Comparison of ENCODE assay signal across 10 cellular contexts in genomic region chr6:27092316-27092692, GRCh38.
A peak's percentile ranks its signal among the peaks of the same experiment; 100 is the strongest.
DNase-seq lines count a peak whose midpoint lies in the region; TF ChIP-seq lines count a peak whose summit lies in the region.
"Had no signal": no experiment of that assay in that cellular context is flagged by ENCODE, and none has a peak within 500 bp of the region (broad histone marks: within the 10 kb centered on the region; RNA-seq: fewer than 3 reads in every experiment).

No MANE protein-coding gene starts in this region.

- CTCF ChIA-PET in MCF 10A (lab: Yijun Ruan, JAX), result interaction anchor here (0.7 kb wide), 1 partner anchor 14 kb away, joined by 3 read pairs; no protein-coding TSS in a partner anchor

- H3K4me1 ChIP-seq in breast epithelium (no peaks in the 10 kb centered on the region), SJSA1 (replicated peaks) (peaks cover 7% of the 10 kb centered on the region; the same call in 1 of the 2 replicates), smooth muscle cell (ENCODE audit: low read depth) (no peaks in the 10 kb centered on the region)
- H3K4me1 ChIP-seq: prostate gland had no signal

- peak overlapping the region; percentile 85 for H3K4me2 ChIP-seq in smooth muscle cell

- peak overlapping the region; percentile 17 for H3K27ac Mint-ChIP-seq in MCF 10A (ENCODE audit: low read depth, unreplicated experiment)

- POLR2A ChIA-PET in MCF 10A (lab: Yijun Ruan, JAX), result interaction anchor here (0.6 to 1.5 kb wide), 7 partner anchors 12 to 490 kb away, joined by 3 to 5 read pairs (median 3); a partner anchor contains a TSS

- peak overlapping the region; percentile 57 for H2AFZ ChIP-seq in smooth muscle cell (ENCODE audit: low read depth)

- H3K79me2 ChIP-seq in smooth muscle cell (ENCODE audit: low read depth), result no peaks in the 10 kb centered on the region

- H3K27me3 ChIP-seq in breast epithelium (peaks cover 0 to 45% of the 10 kb centered on the region in 2 donors), SJSA1 (replicated peaks) (no peaks in the 10 kb centered on the region), smooth muscle cell (ENCODE audit: low read depth) (peaks cover under 1% of the 10 kb centered on the region)

- H3K27me3 Mint-ChIP-seq in MCF 10A (ENCODE audit: insufficient read depth, unreplicated experiment), result no peaks in the 10 kb centered on the region

- in situ Hi-C loops in KBM-7 (cut with MboI; ENCODE audit: low pct_unique_long_range_greater_than_20kb, low sequenced_read_pairs), result no loop called here

- no peak overlapping the region for H3K9ac ChIP-seq in smooth muscle cell (ENCODE audit: low read depth)

- H3K9me3 ChIP-seq in breast epithelium, result no peaks in the 10 kb centered on the region
- H3K9me3 ChIP-seq in SJSA1 (replicated peaks), result no peaks in the 10 kb centered on the region
- no peaks in the 10 kb centered on the region for H3K9me3 ChIP-seq in smooth muscle cell (replicated peaks; ENCODE audit: low read depth)
- H3K9me3 ChIP-seq: prostate gland had no signal

- peaks cover 14% of the 10 kb centered on the region for H3K36me3 Mint-ChIP-seq in MCF 10A (ENCODE audit: insufficient read depth, unreplicated experiment)

- no peaks in the 10 kb centered on the region for H3K9me3 Mint-ChIP-seq in MCF 10A (ENCODE audit: unreplicated experiment)

- peak overlapping the region; percentile 71 for H3K4me3 Mint-ChIP-seq in MCF 10A (ENCODE audit: unreplicated experiment)

- BruUV-seq in MCF 10A (replicated peaks; lab: Mats Ljungman, UMichigan), result no TSS peak

- H4K20me1 ChIP-seq in smooth muscle cell (ENCODE audit: low read depth), result no peaks in the 10 kb centered on the region

- DNase-seq in MCF 10A (ENCODE audit: unreplicated experiment) (no peak), breast epithelium (ENCODE audit: low spot score in 2 of 2) (no peak), SJSA1 (ENCODE audit: low read depth in 1 of 2, low spot score in 2 of 2) (no peak), epithelial cell of proximal tubule (ENCODE audit: low read depth) (no peak), smooth muscle cell (lab: John Stamatoyannopoulos, UW; ENCODE audit: unreplicated experiment) (no peak), KBM-7 (no peak), GOT3 (lab: John Stamatoyannopoulos, UW) (no peak), NCI-H446 (lab: John Stamatoyannopoulos, UW) (no peak)
- DNase-seq: NCI-H748 treated with DMSO at 0.1 percent for 48 hours had no signal

- WGBS in smooth muscle cell (ENCODE audit: low lambda C conversion rate), result 36% methylated on average over 8 of the region's 8 CpGs

- no peak for TF ChIP-seq POLR2A in breast epithelium (IDR thresholded peaks at IDR 0.05)

- no peak overlapping the region for H3K27ac ChIP-seq in breast epithelium
- H3K27ac ChIP-seq in SJSA1, result no peak overlapping the region
- peak overlapping the region; percentile 26 for H3K27ac ChIP-seq in smooth muscle cell (ENCODE audit: low read depth)
- H3K27ac ChIP-seq: prostate gland had no signal

- H3K36me3 ChIP-seq in breast epithelium, result no peaks in the 10 kb centered on the region
- no peaks in the 10 kb centered on the region for H3K36me3 ChIP-seq in SJSA1
- H3K36me3 ChIP-seq in smooth muscle cell (ENCODE audit: low read depth), result no peaks in the 10 kb centered on the region
- H3K36me3 ChIP-seq: prostate gland had no signal

- no peaks in the 10 kb centered on the region for H3F3A ChIP-seq in smooth muscle cell (ENCODE audit: low read depth)

- H3K4me3 ChIP-seq in breast epithelium (peak overlapping the region in 1 of 3 donors; percentile 41), SJSA1 (peak overlapping the region; percentile 31), epithelial cell of proximal tubule (ENCODE audit: low read depth, low read length) (peak overlapping the region; percentile 55), smooth muscle cell (peak overlapping the region; percentile 51)
- H3K4me3 ChIP-seq: prostate gland had no signal

- peaks cover 10% of the 10 kb centered on the region for H3K4me1 Mint-ChIP-seq in MCF 10A (ENCODE audit: insufficient read depth, unreplicated experiment)

- intact Hi-C loops in MCF 10A (cut with micrococcal nuclease), result no loop called here
- intact Hi-C loops in breast epithelium (cut with DNase I; ENCODE audit: low total_unique reads), result no loop called here

- TF ChIP-seq CTCF in MCF 10A (IDR thresholded peaks at IDR 0.05; ENCODE audit: unreplicated experiment), result no peak
- no peak for TF ChIP-seq CTCF in breast epithelium (IDR thresholded peaks at IDR 0.05)
- no peak for TF ChIP-seq CTCF in epithelial cell of proximal tubule (conservative IDR thresholded peaks at IDR 0.05; ENCODE audit: low read depth, low read length)
- no peak for TF ChIP-seq CTCF in smooth muscle cell (IDR thresholded peaks at IDR 0.05; ENCODE audit: borderline replicate concordance, insufficient read depth, poor library complexity, severe bottlenecking)
